In genomic region chr3:112132975-112133448, GRCh38 we compare ENCODE assay signal across 8 cellular contexts. TPM values are rescaled to one million over a fixed set of nuclear protein-coding genes. Genes with fewer than 3 reads are reported as not detected.
DNase-seq lines count a peak whose midpoint lies in the region; ATAC-seq, FAIRE-seq and TF ChIP-seq lines count a peak whose summit lies in the region.

Gene GCSAM, minus strand, starts transcription at chr3:112133248. Its CDS starts 128 bp downstream, at chr3:112133120.

- no peaks in the 10 kb centered on the region for H3K27me3 ChIP-seq in thymus (ENCODE audit: control insufficient read depth, insufficient read depth)

- intact Hi-C loops in mucosa of descending colon (cut with DNase I, micrococcal nuclease): no loop called here

- no peaks in the 10 kb centered on the region for H3K9me3 Mint-ChIP-seq in activated T-helper 17 cell treated with anti-CD3 and anti-CD28 coated beads, Interleukin-2, amount 50 U/mL, for 72 hours

- peak within 1 kb of the TSS; percentile 96 for H3K27ac Mint-ChIP-seq in activated T-helper 17 cell treated with anti-CD3 and anti-CD28 coated beads, Interleukin-2, amount 50 U/mL, for 72 hours

- H3K4me3 Mint-ChIP-seq in activated T-helper 17 cell treated with anti-CD3 and anti-CD28 coated beads, Interleukin-2, amount 50 U/mL, for 72 hours: peak within 1 kb of the TSS; percentile 93

- TF ChIP-seq POLR2A in GM15510 (IDR thresholded peaks at IDR 0.05; ENCODE audit: borderline replicate concordance, extremely low read depth, insufficient read length): peak; percentile 79

- H3K4me1 ChIP-seq in mucosa of descending colon (ENCODE audit: low read depth): peaks cover 8% of the 10 kb centered on the region
- H3K4me1 ChIP-seq in thymus (ENCODE audit: control insufficient read depth, insufficient read depth, low read length): peaks cover 52% of the 10 kb centered on the region

- no peak for TF ChIP-seq CTCF in mucosa of descending colon (IDR thresholded peaks at IDR 0.05)

- ATAC-seq in HG02610 (IDR thresholded peaks at IDR 0.05; ENCODE audit: unreplicated experiment) (peak; percentile 78), mucosa of descending colon (peak; percentile 78)
- ATAC-seq in activated T-helper 17 cell treated with anti-CD3 and anti-CD28 coated beads, Interleukin-2, amount 50 U/mL, for 72 hours (replicated peaks): peak; percentile 85

- H3K9me3 ChIP-seq in mucosa of descending colon: no peaks in the 10 kb centered on the region
- H3K9me3 ChIP-seq in thymus (ENCODE audit: control insufficient read depth): no peaks in the 10 kb centered on the region

- peaks cover 16% of the 10 kb centered on the region for H3K36me3 Mint-ChIP-seq in activated T-helper 17 cell treated with anti-CD3 and anti-CD28 coated beads, Interleukin-2, amount 50 U/mL, for 72 hours (ENCODE audit: low read depth)

- H3K27ac ChIP-seq in thymus (ENCODE audit: low read depth): peak within 1 kb of the TSS; percentile 79

- WGBS in thymus: 3% methylated on average over 5 of the region's 5 CpGs

- peaks cover 63% of the 10 kb centered on the region for H3K4me1 Mint-ChIP-seq in activated T-helper 17 cell treated with anti-CD3 and anti-CD28 coated beads, Interleukin-2, amount 50 U/mL, for 72 hours

- H3K27me3 Mint-ChIP-seq in activated T-helper 17 cell treated with anti-CD3 and anti-CD28 coated beads, Interleukin-2, amount 50 U/mL, for 72 hours: no peaks in the 10 kb centered on the region

- peak; percentile 98 for DNase-seq in NCI-H2171 treated with DMSO at 0.1 percent for 48 hours (lab: John Stamatoyannopoulos, UW)
- peak in 2 of 3 donors; percentile 56 to 61 for DNase-seq in mucosa of descending colon
- DNase-seq in SHP77 (lab: John Stamatoyannopoulos, UW): no peak
- DNase-seq in HTR-8/SVneo (ENCODE audit: insufficient read length, low spot score): no peak

- H3K36me3 ChIP-seq in mucosa of descending colon (ENCODE audit: low read depth) (no peaks in the 10 kb centered on the region), thymus (ENCODE audit: control insufficient read depth, insufficient read depth) (no peaks in the 10 kb centered on the region)

- H3K4me3 ChIP-seq in mucosa of descending colon (no peak within 1 kb of the TSS), thymus (ENCODE audit: low read length) (peak within 1 kb of the TSS; percentile 55)

- FAIRE-seq in HTR-8/SVneo (lab: Jason Lieb, UNC): no peak

RNA-seq across cellular contexts. Expression of gene GCSAM, which starts in this region (rescaled TPM):
- 10 to 100 TPM; 13.5 to 18.6 TPM for total RNA-seq in activated T-helper 17 cell treated with anti-CD3 and anti-CD28 coated beads, Interleukin-2, amount 50 U/mL, for 72 hours
- under 1 TPM in 2 of 3 donors, not detected in 1; 0.36 to 0.41 TPM for total RNA-seq in mucosa of descending colon
- polyA plus RNA-seq in thymus: 18.0 TPM

Comparison
In these comparisons a context has a peak if more than half of its experiments do, and no peak if none do; other contexts are left out.
1. RNA of gene GCSAM (total RNA-seq): 13.5 to 18.6 TPM in activated T-helper 17 cell treated with anti-CD3 and anti-CD28 coated beads, Interleukin-2, amount 50 U/mL, for 72 hours; 0.36 to 0.41 TPM in mucosa of descending colon; every median in the first group is over 10 times any median in the second.
2. Peak in DNase-seq and ATAC-seq in mucosa of descending colon; RNA of the gene not detected or under 1 TPM.
3. Peak in every context shown above with its lines, with median percentiles within 50 percentile points of each other: ATAC-seq.